In the genomic region with DNA sequence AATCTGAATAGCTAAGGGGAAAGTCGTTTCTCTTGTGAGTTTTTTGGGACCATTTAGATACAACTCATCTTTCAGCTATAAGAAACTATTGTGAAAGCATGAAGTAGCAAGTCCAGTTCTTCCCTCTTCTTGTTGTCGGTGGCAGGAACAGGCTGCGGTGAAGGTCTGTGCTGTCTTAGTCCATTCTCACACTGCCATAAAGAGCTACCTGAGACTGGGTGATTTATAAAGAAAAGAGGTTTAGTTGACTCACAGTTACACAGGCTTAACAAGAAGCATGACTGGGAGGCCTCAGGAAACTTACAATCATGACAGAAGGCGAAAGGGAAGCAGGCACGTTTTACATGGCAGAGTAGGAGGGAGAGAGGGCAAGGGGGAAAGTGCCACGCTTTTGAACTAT, we compare ENCODE assay signal across 20 cellular contexts.
"Had no signal": no experiment of that assay in that cellular context is flagged by ENCODE, and none has a peak within 500 bp of the region (broad histone marks: within the 10 kb centered on the region; RNA-seq: fewer than 3 reads in every experiment).

No MANE protein-coding gene starts in this region.

- H3K27me3 Mint-ChIP-seq: activated naive CD8-positive, alpha-beta T cell; naive thymus-derived CD8-positive, alpha-beta T cell; T-cell had no signal

- H3K36me3 ChIP-seq: breast epithelium, lower lobe of right lung, SJCRH30, stomach, suprapubic skin, tibial nerve had no signal

- H3K9me3 ChIP-seq: breast epithelium, lower lobe of right lung, SJCRH30, stomach, suprapubic skin, tibial nerve had no signal

- H3K4me1 ChIP-seq: breast epithelium, lower lobe of right lung, SJCRH30, tibial nerve had no signal

- H3K9me3 Mint-ChIP-seq: central memory CD8-positive, alpha-beta T cell; naive thymus-derived CD8-positive, alpha-beta T cell; T-cell had no signal

- H3K4me3 Mint-ChIP-seq: activated naive CD8-positive, alpha-beta T cell; central memory CD8-positive, alpha-beta T cell; naive thymus-derived CD8-positive, alpha-beta T cell; T-cell had no signal

- H3K27ac Mint-ChIP-seq: activated naive CD8-positive, alpha-beta T cell; T-cell had no signal

- DNase-seq: activated effector memory CD4-positive, alpha-beta T cell treated with anti-CD3 and anti-CD28 coated beads, Interleukin-2, amount 50 U/mL, for 16 hours; amniotic stem cell; effector memory CD4-positive, alpha-beta T cell; foreskin melanocyte; kidney; lower lobe of right lung; mesendoderm; naive thymus-derived CD8-positive, alpha-beta T cell; retina; SJCRH30; stomach; T-cell; T-helper 9 cell had no signal

- H3K36me3 Mint-ChIP-seq: activated naive CD8-positive, alpha-beta T cell; naive thymus-derived CD8-positive, alpha-beta T cell; T-cell had no signal

- ATAC-seq: esophagus mucosa; left lobe of liver; lower lobe of right lung; naive thymus-derived CD8-positive, alpha-beta T cell; T-cell had no signal

- H3K27me3 ChIP-seq: breast epithelium, SJCRH30, stomach, suprapubic skin, tibial nerve had no signal

- H3K4me3 ChIP-seq: breast epithelium, lower lobe of right lung, SJCRH30, stomach, suprapubic skin, tibial nerve had no signal
